Comparison of ENCODE assay signal across 8 cellular contexts in genomic region chr6:10412948-10413849, GRCh38. TPM values are rescaled to one million over a fixed set of nuclear protein-coding genes. Genes with fewer than 3 reads are reported as not detected.
DNase-seq lines count a peak whose midpoint lies in the region; ATAC-seq and TF ChIP-seq lines count a peak whose summit lies in the region.

No MANE protein-coding gene starts in this region.

- H3K23me2 ChIP-seq in H9 (ENCODE audit: insufficient read length, low read depth, low read length, poor library complexity, severe bottlenecking) = peaks cover 16% of the 10 kb centered on the region

- no peak overlapping the region for H3T11ph ChIP-seq in H9 (ENCODE audit: low read length)

- no peaks in the 10 kb centered on the region for H3K36me3 ChIP-seq in GM06990 (ENCODE audit: control insufficient read depth, insufficient read depth, low read length)

- peak overlapping the region; percentile 54 to 82 for H3K4me3 Mint-ChIP-seq in H9

- no peak overlapping the region for H3K14ac ChIP-seq in H9 (ENCODE audit: insufficient read depth, low read length)

- H3K56ac ChIP-seq in H9 (ENCODE audit: insufficient read length, low read depth, low read length) = no peak overlapping the region

- H4K20me1 ChIP-seq in H9 (ENCODE audit: control insufficient read depth, insufficient read depth, insufficient read length) = no peaks in the 10 kb centered on the region

- H2BK15ac ChIP-seq in H9 (ENCODE audit: low read depth, low read length) = no peak overlapping the region

- H3K4me1 ChIP-seq in H9 (ENCODE audit: insufficient read depth, low read length) = peaks cover 3% of the 10 kb centered on the region; the same call in 1 of the 2 replicates

- no peak overlapping the region for H2BK5ac ChIP-seq in H9 (ENCODE audit: insufficient read length, low read length)

- H2AK5ac ChIP-seq in H9 (ENCODE audit: insufficient read length, low read length) = no peak overlapping the region

- ATAC-seq in omental fat pad (ENCODE audit: low FRiP score) (peak; percentile 16), GM18517 (IDR thresholded peaks at IDR 0.05; ENCODE audit: unreplicated experiment) (no peak)

- no peak overlapping the region for H4K8ac ChIP-seq in H9 (replicated peaks; ENCODE audit: insufficient read length, low read depth, low read length)

- no peak overlapping the region for H2BK20ac ChIP-seq in H9 (ENCODE audit: low read depth, low read length, poor library complexity, severe bottlenecking)

- no peak overlapping the region for H2BK12ac ChIP-seq in H9 (ENCODE audit: insufficient read length, low read depth, low read length)

- no peaks in the 10 kb centered on the region for H3K9me3 ChIP-seq in H9 (ENCODE audit: control insufficient read depth, low read depth, low read length)

- H3K18ac ChIP-seq in H9 (ENCODE audit: insufficient read length, low read depth, low read length) = no peak overlapping the region

- no peak overlapping the region for H3K23ac ChIP-seq in H9 (ENCODE audit: insufficient read length, low read depth, low read length)

- DNase-seq in GM06990 (ENCODE audit: extremely low read depth, insufficient read length) (no peak), H9 (peak; percentile 64), NCI-H748 (lab: John Stamatoyannopoulos, UW; ENCODE audit: unreplicated experiment) (peak; percentile 91), epithelial cell of esophagus (ENCODE audit: low read depth) (peak; percentile 93), omental fat pad (ENCODE audit: low spot score) (no peak), NCI-H1092 treated with DMSO at 0.1 percent for 48 hours (lab: John Stamatoyannopoulos, UW) (no peak), HPDE6-E6E7 (ENCODE audit: extremely low spot score) (no peak)

- TF ChIP-seq CTCF in GM06990 (IDR thresholded peaks at IDR 0.05; ENCODE audit: insufficient read depth, low read length, poor library complexity, severe bottlenecking) (no peak), H9 (conservative IDR thresholded peaks at IDR 0.05) (no peak; the same call in 1 of the 3 replicates), epithelial cell of esophagus (IDR thresholded peaks at IDR 0.05; ENCODE audit: insufficient read depth, low read depth, low read length, missing control alignments) (no peak), omental fat pad (IDR thresholded peaks at IDR 0.05) (no peak)

- H3K9ac ChIP-seq in H9 (ENCODE audit: extremely low read depth, insufficient read length, low read length) = no peak overlapping the region

- H3K27me3 Mint-ChIP-seq in H9 (ENCODE audit: low read depth) = peaks cover 99% of the 10 kb centered on the region

- peak overlapping the region; percentile 39 for H3K4me2 ChIP-seq in H9 (ENCODE audit: insufficient read depth, insufficient read length, low read length)

- no peak overlapping the region for H3K27ac Mint-ChIP-seq in H9

- H4K91ac ChIP-seq in H9 (ENCODE audit: insufficient read length, low read depth, low read length) = no peak overlapping the region

- no peak overlapping the region for H2BK120ac ChIP-seq in H9 (ENCODE audit: low read depth, low read length, poor library complexity, severe bottlenecking)

- H3K9me3 Mint-ChIP-seq in H9 = peaks cover 4% of the 10 kb centered on the region in 2 experiments; a peak in 2 of 5 replicates

- H3K4me1 Mint-ChIP-seq in H9 = peaks cover 58 to 83% of the 10 kb centered on the region in 2 experiments

- H3K79me1 ChIP-seq in H9 (ENCODE audit: insufficient read depth, low read depth, low read length, poor library complexity, severe bottlenecking) = no peaks in the 10 kb centered on the region

- peak overlapping the region; percentile 73 for H3K4me3 ChIP-seq in GM06990 (replicated peaks; ENCODE audit: low read depth, low read length)
- peak overlapping the region; percentile 84 for H3K4me3 ChIP-seq in epithelial cell of esophagus (ENCODE audit: low read length)

- no peaks in the 10 kb centered on the region for H3K79me2 ChIP-seq in H9 (ENCODE audit: insufficient read depth, low read length)

- peaks cover 0 to 4% (median 0%) of the 10 kb centered on the region in 3 experiments; a peak in 1 of 7 replicates for H3K36me3 Mint-ChIP-seq in H9 (ENCODE audit: insufficient read depth in 1 of 3, low read depth in 3 of 3)

- H2AFZ ChIP-seq in H9 (ENCODE audit: low read length) = no peak overlapping the region

- no peaks in the 10 kb centered on the region; the same call in 1 of the 2 replicates for H3K27me3 ChIP-seq in GM06990 (replicated peaks; ENCODE audit: control insufficient read depth, insufficient read depth, low read length)
- peaks cover 82% of the 10 kb centered on the region for H3K27me3 ChIP-seq in H9 (ENCODE audit: insufficient read depth, low read length)

- H3K4ac ChIP-seq in H9 (ENCODE audit: low read depth, low read length) = no peak overlapping the region

- no CpG with 5 or more reads among the region's 60 CpGs for WGBS in H9 (ENCODE audit: extremely low coverage, insufficient read length, low lambda C conversion rate)

- H3K27ac ChIP-seq in H9 (ENCODE audit: insufficient read length, low read depth, low read length) = no peak overlapping the region

- no peak overlapping the region for H4K5ac ChIP-seq in H9 (ENCODE audit: insufficient read length, low read depth, low read length)

RNA-seq across cellular contexts. Expression of gene TFAP2A, which starts 1.7 kb away (rescaled TPM):
- total RNA-seq in H9 (2021) = 1.6 and 2.6 TPM in 2 replicates
- total RNA-seq in omental fat pad = not detected

Comparison
In these comparisons a context has a peak if more than half of its experiments do, and no peak if none do; other contexts are left out.
1. DNase-seq: peak in H9 (single experiment), NCI-H748 (single experiment) and epithelial cell of esophagus (single experiment); none in GM06990 (single experiment), omental fat pad (single experiment), NCI-H1092 treated with DMSO at 0.1 percent for 48 hours (single experiment) and HPDE6-E6E7 (single experiment).